8 cellular contexts compared by ENCODE assay signal in genomic region chr15:67125589-67126502, GRCh38.
DNase-seq lines count a peak whose midpoint lies in the region; FAIRE-seq lines count a peak whose summit lies in the region.

No MANE protein-coding gene starts in this region.

- no peaks in the 10 kb centered on the region for H3K27me3 ChIP-seq in muscle layer of duodenum (ENCODE audit: low read depth, low read length)
- H3K27me3 ChIP-seq in small intestine (ENCODE audit: control insufficient read depth in 2 of 2, insufficient read depth in 2 of 2, low read length in 2 of 2), result no peaks in the 10 kb centered on the region

- H3K4me3 ChIP-seq in muscle layer of duodenum (ENCODE audit: low read depth in 1 of 2, low read length in 2 of 2) (no peak overlapping the region), small intestine (ENCODE audit: low read depth in 1 of 2, low read length in 2 of 2) (no peak overlapping the region)

- H3K27ac ChIP-seq in muscle layer of duodenum (ENCODE audit: low read length) (peak overlapping the region; percentile 81), small intestine (ENCODE audit: low read depth in 1 of 2, low read length in 1 of 2) (peak overlapping the region in 1 of 2 donors; percentile 86)

- H3K27me3 Mint-ChIP-seq in dendritic cell treated with granulocyte-macrophage colony-stimulating factor and Interleukin-4, amounts not matched to agents 40 ng/mL and 50 ng/mL, for 4 days, result peaks cover 3% of the 10 kb centered on the region

- peak; percentile 29 for DNase-seq in COLO829 (ENCODE audit: low spot score)
- DNase-seq in NCI-H460 (ENCODE audit: extremely low read depth, low read depth), result peak; percentile 72
- DNase-seq in RPMI8226, result no peak
- DNase-seq in AML-193 (lab: John Stamatoyannopoulos, UW), result no peak
- DNase-seq in stimulated activated CD8-positive, alpha-beta memory T cell treated with anti-CD3 and anti-CD28 coated beads, Interleukin-4, amount 100 ng/mL, for 48 hours, result no peak
- DNase-seq in small intestine, result no peak

- peaks cover 6% of the 10 kb centered on the region for H3K36me3 Mint-ChIP-seq in dendritic cell treated with granulocyte-macrophage colony-stimulating factor and Interleukin-4, amounts not matched to agents 40 ng/mL and 50 ng/mL, for 4 days (ENCODE audit: low read depth)

- H3K4me1 ChIP-seq in muscle layer of duodenum (ENCODE audit: control insufficient read depth in 1 of 2, insufficient read depth in 2 of 2, low read length in 2 of 2) (peaks cover 19 to 24% of the 10 kb centered on the region in 2 donors), small intestine (ENCODE audit: control insufficient read depth in 2 of 2, insufficient read depth in 1 of 2, low read depth in 1 of 2, low read length in 1 of 2) (peaks cover 5 to 19% of the 10 kb centered on the region in 2 donors)

- intact Hi-C loops in dendritic cell treated with granulocyte-macrophage colony-stimulating factor and Interleukin-4, amounts not matched to agents 40 ng/mL and 50 ng/mL, for 4 days (cut with micrococcal nuclease), result no loop called here

- H3K36me3 ChIP-seq in muscle layer of duodenum (ENCODE audit: control insufficient read depth in 1 of 2, insufficient read depth in 2 of 2, low read length in 2 of 2) (peaks cover 0 to 3% of the 10 kb centered on the region in 2 donors), small intestine (ENCODE audit: control insufficient read depth in 2 of 2, insufficient read depth in 2 of 2, low read length in 2 of 2) (no peaks in the 10 kb centered on the region)

- H3K27ac Mint-ChIP-seq in dendritic cell treated with granulocyte-macrophage colony-stimulating factor and Interleukin-4, amounts not matched to agents 40 ng/mL and 50 ng/mL, for 4 days, result peak overlapping the region; percentile 16

- H3K9me3 Mint-ChIP-seq in dendritic cell treated with granulocyte-macrophage colony-stimulating factor and Interleukin-4, amounts not matched to agents 40 ng/mL and 50 ng/mL, for 4 days, result no peaks in the 10 kb centered on the region

- H3K9me3 ChIP-seq in muscle layer of duodenum (ENCODE audit: control insufficient read depth in 1 of 2, low read length in 2 of 2) (no peaks in the 10 kb centered on the region), small intestine (ENCODE audit: control insufficient read depth, low read depth) (no peaks in the 10 kb centered on the region)

- FAIRE-seq in small intestine (lab: Jason Lieb, UNC), result no peak

- no peak overlapping the region for H3K4me3 Mint-ChIP-seq in dendritic cell treated with granulocyte-macrophage colony-stimulating factor and Interleukin-4, amounts not matched to agents 40 ng/mL and 50 ng/mL, for 4 days

- H3K4me1 Mint-ChIP-seq in dendritic cell treated with granulocyte-macrophage colony-stimulating factor and Interleukin-4, amounts not matched to agents 40 ng/mL and 50 ng/mL, for 4 days (ENCODE audit: low read depth), result peaks cover 63% of the 10 kb centered on the region

- WGBS in small intestine, 3 donors, result 67 to 84% (median 80%) methylated on average over 20 of the region's 20 CpGs

Comparison
In these comparisons a context has a peak if more than half of its experiments do, and no peak if none do; other contexts are left out.
1. DNase-seq: peak in COLO829 (single experiment) and NCI-H460 (single experiment); none in RPMI8226 (single experiment), AML-193 (0 of 2), stimulated activated CD8-positive, alpha-beta memory T cell treated with anti-CD3 and anti-CD28 coated beads, Interleukin-4, amount 100 ng/mL, for 48 hours (single experiment) and small intestine (single experiment).